ENCODE assay signal across 9 cellular contexts in the genomic region with DNA sequence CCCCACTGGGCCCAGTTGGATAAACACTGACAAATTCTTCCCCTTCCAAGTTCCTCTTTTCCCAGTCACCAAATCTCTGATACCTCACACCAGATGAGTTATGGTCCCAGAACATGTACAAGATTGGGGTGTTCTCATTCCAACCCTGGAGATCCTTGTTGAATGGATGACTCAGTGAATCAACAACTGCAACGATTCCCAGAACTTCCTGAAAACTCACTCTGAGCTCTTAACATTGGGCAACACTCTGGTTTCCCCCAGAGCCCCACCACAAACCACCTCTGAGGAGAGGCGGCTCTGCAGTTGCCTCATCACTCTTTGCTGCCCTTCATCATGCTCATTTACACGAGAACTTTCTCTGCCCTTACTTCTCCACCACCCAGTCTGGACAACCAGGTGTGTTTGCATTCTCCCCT.
DNase-seq lines count a peak whose midpoint lies in the region; ATAC-seq and TF ChIP-seq lines count a peak whose summit lies in the region.
"Had no signal": no experiment of that assay in that cellular context is flagged by ENCODE, and none has a peak within 500 bp of the region (broad histone marks: within the 10 kb centered on the region; RNA-seq: fewer than 3 reads in every experiment).

No MANE protein-coding gene starts in this region.

- H3K36me3 Mint-ChIP-seq in endothelial cell (ENCODE audit: low read depth, unreplicated experiment): peaks cover 3% of the 10 kb centered on the region

- ATAC-seq in left ventricle myocardium superior (no peak), gastroesophageal sphincter (peak; percentile 22), HG03175 (IDR thresholded peaks at IDR 0.05; ENCODE audit: unreplicated experiment) (no peak)
- no peak for ATAC-seq in stimulated activated naive CD8-positive, alpha-beta T cell treated with anti-CD3 and anti-CD28 coated beads, Interleukin-15, Interleukin-2, amounts not matched to agents 100 U/mL and 50 U/mL, for 24 hours

- H3K4me1 ChIP-seq in left ventricle myocardium inferior (peaks cover 24% of the 10 kb centered on the region), gastroesophageal sphincter (peaks cover 0 to 24% (median 14%) of the 10 kb centered on the region in 3 donors)

- H3K27ac ChIP-seq in left ventricle myocardium inferior (replicated peaks) (peak overlapping the region; percentile 92), gastroesophageal sphincter (no peak overlapping the region)

- H3K4me3 ChIP-seq in left ventricle myocardium inferior: no peak overlapping the region
- no peak overlapping the region for H3K4me3 ChIP-seq in gastroesophageal sphincter

- H3K27ac Mint-ChIP-seq in endothelial cell (ENCODE audit: unreplicated experiment): no peak overlapping the region
- H3K27ac Mint-ChIP-seq: CD4-positive, alpha-beta T cell had no signal

- TF ChIP-seq EP300 in gastroesophageal sphincter (IDR thresholded peaks at IDR 0.05): no peak

- no peak for TF ChIP-seq POLR2A in gastroesophageal sphincter (IDR thresholded peaks at IDR 0.05)

- intact Hi-C loops in left ventricle myocardium inferior (cut with micrococcal nuclease): no loop called here
- intact Hi-C loops in left ventricle myocardium superior (cut with micrococcal nuclease): no loop called here

- H3K27me3 ChIP-seq in left ventricle myocardium inferior (ENCODE audit: low read depth) (peaks cover 3% of the 10 kb centered on the region), gastroesophageal sphincter (no peaks in the 10 kb centered on the region)

- H3K9me3 ChIP-seq in left ventricle myocardium inferior (replicated peaks) (no peaks in the 10 kb centered on the region), gastroesophageal sphincter (no peaks in the 10 kb centered on the region)

- DNase-seq in left ventricle myocardium inferior (no peak), left ventricle myocardium superior (no peak), SW480 (ENCODE audit: low spot score) (peak; percentile 83), endothelial cell (ENCODE audit: low spot score) (no peak), NCI-H2171 (lab: John Stamatoyannopoulos, UW) (no peak)
- no peak for DNase-seq in stimulated activated naive CD8-positive, alpha-beta T cell treated with anti-CD3 and anti-CD28 coated beads, Interleukin-15, Interleukin-2, amounts not matched to agents 100 U/mL and 50 U/mL, for 24 hours
- DNase-seq: CD4-positive, alpha-beta T cell had no signal

- H3K4me3 Mint-ChIP-seq in endothelial cell (ENCODE audit: unreplicated experiment): no peak overlapping the region
- H3K4me3 Mint-ChIP-seq: CD4-positive, alpha-beta T cell had no signal

- no peaks in the 10 kb centered on the region for H3K36me3 ChIP-seq in left ventricle myocardium inferior
- H3K36me3 ChIP-seq in gastroesophageal sphincter: no peaks in the 10 kb centered on the region

- no peaks in the 10 kb centered on the region for H3K9me3 Mint-ChIP-seq in endothelial cell (ENCODE audit: unreplicated experiment)
- H3K9me3 Mint-ChIP-seq: CD4-positive, alpha-beta T cell had no signal

- no peak for TF ChIP-seq CTCF in left ventricle myocardium inferior (IDR thresholded peaks at IDR 0.05; ENCODE audit: borderline replicate concordance)
- TF ChIP-seq CTCF in gastroesophageal sphincter (IDR thresholded peaks at IDR 0.05): no peak
- no peak for TF ChIP-seq CTCF in endothelial cell (IDR thresholded peaks at IDR 0.05; ENCODE audit: unreplicated experiment)

- 60 to 95% methylated on average over 3 of the region's 3 CpGs for WGBS in gastroesophageal sphincter (ENCODE audit: low coverage in 1 of 2), 2 donors

- peaks cover 3% of the 10 kb centered on the region for H3K27me3 Mint-ChIP-seq in endothelial cell (ENCODE audit: unreplicated experiment)

- peaks cover 3% of the 10 kb centered on the region for H3K4me1 Mint-ChIP-seq in endothelial cell (ENCODE audit: unreplicated experiment)
